ENCODE assay signal across 1 cellular context in the genomic region with DNA sequence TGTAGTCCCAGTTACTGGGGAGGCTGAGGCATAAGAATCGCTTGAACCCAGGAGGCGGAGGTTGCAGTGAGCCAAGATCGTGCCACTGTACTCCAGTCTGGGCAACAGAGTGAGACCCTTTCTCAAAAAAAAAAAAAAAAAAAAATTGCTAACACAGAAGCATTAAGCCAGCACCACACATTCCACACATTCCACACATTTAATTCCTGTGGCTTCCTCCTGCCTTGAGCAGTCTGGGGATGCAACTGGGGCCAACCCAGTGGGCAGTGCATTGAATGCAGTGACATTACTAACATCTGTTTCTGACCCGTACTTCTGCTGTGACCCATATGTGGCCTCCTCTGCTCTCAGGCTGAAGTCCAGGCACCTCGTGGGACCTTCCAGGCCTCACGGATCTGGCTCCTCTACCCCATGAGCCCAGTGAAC.
TF ChIP-seq lines count a peak whose summit lies in the region.

No MANE protein-coding gene starts in this region.

TF ChIP-seq in GM23338, 12 proteins besides CTCF, POLR2A, EP300 and RAD21 (continued from another document):
- TF ChIP-seq, protein P1, sequence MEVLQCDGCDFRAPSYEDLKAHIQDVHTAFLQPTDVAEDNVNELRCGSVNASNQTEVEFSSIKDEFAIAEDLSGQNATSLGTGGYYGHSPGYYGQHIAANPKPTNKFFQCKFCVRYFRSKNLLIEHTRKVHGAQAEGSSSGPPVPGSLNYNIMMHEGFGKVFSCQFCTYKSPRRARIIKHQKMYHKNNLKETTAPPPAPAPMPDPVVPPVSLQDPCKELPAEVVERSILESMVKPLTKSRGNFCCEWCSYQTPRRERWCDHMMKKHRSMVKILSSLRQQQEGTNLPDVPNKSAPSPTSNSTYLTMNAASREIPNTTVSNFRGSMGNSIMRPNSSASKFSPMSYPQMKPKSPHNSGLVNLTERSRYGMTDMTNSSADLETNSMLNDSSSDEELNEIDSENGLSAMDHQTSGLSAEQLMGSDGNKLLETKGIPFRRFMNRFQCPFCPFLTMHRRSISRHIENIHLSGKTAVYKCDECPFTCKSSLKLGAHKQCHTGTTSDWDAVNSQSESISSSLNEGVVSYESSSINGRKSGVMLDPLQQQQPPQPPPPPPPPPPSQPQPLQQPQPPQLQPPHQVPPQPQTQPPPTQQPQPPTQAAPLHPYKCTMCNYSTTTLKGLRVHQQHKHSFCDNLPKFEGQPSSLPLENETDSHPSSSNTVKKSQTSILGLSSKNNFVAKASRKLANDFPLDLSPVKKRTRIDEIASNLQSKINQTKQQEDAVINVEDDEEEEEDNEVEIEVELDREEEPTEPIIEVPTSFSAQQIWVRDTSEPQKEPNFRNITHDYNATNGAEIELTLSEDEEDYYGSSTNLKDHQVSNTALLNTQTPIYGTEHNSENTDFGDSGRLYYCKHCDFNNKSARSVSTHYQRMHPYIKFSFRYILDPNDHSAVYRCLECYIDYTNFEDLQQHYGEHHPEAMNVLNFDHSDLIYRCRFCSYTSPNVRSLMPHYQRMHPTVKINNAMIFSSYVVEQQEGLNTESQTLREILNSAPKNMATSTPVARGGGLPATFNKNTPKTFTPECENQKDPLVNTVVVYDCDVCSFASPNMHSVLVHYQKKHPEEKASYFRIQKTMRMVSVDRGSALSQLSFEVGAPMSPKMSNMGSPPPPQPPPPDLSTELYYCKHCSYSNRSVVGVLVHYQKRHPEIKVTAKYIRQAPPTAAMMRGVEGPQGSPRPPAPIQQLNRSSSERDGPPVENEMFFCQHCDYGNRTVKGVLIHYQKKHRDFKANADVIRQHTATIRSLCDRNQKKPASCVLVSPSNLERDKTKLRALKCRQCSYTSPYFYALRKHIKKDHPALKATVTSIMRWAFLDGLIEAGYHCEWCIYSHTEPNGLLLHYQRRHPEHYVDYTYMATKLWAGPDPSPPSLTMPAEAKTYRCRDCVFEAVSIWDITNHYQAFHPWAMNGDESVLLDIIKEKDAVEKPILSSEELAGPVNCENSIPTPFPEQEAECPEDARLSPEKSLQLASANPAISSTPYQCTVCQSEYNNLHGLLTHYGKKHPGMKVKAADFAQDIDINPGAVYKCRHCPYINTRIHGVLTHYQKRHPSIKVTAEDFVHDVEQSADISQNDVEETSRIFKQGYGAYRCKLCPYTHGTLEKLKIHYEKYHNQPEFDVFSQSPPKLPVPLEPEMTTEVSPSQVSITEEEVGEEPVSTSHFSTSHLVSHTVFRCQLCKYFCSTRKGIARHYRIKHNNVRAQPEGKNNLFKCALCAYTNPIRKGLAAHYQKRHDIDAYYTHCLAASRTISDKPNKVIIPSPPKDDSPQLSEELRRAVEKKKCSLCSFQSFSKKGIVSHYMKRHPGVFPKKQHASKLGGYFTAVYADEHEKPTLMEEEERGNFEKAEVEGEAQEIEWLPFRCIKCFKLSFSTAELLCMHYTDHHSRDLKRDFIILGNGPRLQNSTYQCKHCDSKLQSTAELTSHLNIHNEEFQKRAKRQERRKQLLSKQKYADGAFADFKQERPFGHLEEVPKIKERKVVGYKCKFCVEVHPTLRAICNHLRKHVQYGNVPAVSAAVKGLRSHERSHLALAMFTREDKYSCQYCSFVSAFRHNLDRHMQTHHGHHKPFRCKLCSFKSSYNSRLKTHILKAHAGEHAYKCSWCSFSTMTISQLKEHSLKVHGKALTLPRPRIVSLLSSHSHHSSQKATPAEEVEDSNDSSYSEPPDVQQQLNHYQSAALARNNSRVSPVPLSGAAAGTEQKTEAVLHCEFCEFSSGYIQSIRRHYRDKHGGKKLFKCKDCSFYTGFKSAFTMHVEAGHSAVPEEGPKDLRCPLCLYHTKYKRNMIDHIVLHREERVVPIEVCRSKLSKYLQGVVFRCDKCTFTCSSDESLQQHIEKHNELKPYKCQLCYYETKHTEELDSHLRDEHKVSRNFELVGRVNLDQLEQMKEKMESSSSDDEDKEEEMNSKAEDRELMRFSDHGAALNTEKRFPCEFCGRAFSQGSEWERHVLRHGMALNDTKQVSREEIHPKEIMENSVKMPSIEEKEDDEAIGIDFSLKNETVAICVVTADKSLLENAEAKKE (CRISPR knock-in tag; IDR thresholded peaks at IDR 0.05), result no peak
- no peak for TF ChIP-seq STAT1 (IDR thresholded peaks at IDR 0.05; ENCODE audit: unreplicated experiment)
- no peak for TF ChIP-seq ZNF114 (CRISPR knock-in tag; IDR thresholded peaks at IDR 0.05)
- TF ChIP-seq, protein P2, sequence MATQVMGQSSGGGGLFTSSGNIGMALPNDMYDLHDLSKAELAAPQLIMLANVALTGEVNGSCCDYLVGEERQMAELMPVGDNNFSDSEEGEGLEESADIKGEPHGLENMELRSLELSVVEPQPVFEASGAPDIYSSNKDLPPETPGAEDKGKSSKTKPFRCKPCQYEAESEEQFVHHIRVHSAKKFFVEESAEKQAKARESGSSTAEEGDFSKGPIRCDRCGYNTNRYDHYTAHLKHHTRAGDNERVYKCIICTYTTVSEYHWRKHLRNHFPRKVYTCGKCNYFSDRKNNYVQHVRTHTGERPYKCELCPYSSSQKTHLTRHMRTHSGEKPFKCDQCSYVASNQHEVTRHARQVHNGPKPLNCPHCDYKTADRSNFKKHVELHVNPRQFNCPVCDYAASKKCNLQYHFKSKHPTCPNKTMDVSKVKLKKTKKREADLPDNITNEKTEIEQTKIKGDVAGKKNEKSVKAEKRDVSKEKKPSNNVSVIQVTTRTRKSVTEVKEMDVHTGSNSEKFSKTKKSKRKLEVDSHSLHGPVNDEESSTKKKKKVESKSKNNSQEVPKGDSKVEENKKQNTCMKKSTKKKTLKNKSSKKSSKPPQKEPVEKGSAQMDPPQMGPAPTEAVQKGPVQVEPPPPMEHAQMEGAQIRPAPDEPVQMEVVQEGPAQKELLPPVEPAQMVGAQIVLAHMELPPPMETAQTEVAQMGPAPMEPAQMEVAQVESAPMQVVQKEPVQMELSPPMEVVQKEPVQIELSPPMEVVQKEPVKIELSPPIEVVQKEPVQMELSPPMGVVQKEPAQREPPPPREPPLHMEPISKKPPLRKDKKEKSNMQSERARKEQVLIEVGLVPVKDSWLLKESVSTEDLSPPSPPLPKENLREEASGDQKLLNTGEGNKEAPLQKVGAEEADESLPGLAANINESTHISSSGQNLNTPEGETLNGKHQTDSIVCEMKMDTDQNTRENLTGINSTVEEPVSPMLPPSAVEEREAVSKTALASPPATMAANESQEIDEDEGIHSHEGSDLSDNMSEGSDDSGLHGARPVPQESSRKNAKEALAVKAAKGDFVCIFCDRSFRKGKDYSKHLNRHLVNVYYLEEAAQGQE (IDR thresholded peaks at IDR 0.05; ENCODE audit: unreplicated experiment), result no peak
- no peak for TF ChIP-seq NANOG (IDR thresholded peaks at IDR 0.05; ENCODE audit: borderline replicate concordance)
- TF ChIP-seq EZH2phosphoT487 (IDR thresholded peaks at IDR 0.05; ENCODE audit: unreplicated experiment), result no peak
